24 cellular contexts compared by ENCODE assay signal in genomic region chr5:62281411-62281810, GRCh38.
"Had no signal": no experiment of that assay in that cellular context is flagged by ENCODE, and none has a peak within 500 bp of the region (broad histone marks: within the 10 kb centered on the region; RNA-seq: fewer than 3 reads in every experiment).

No MANE protein-coding gene starts in this region.

- H3K27me3 Mint-ChIP-seq: activated CD4-positive, alpha-beta memory T cell treated with anti-CD3 and anti-CD28 coated beads for 36 hours; activated CD4-positive, alpha-beta T cell treated with anti-CD3 and anti-CD28 coated beads, Interleukin-2, amount 10 ng/mL, durations not matched to agents 7 days and 5 days; activated naive CD8-positive, alpha-beta T cell treated with anti-CD3 and anti-CD28 coated beads, Interleukin-2, amount 10 ng/mL, durations not matched to agents 7 days and 5 days had no signal

- DNase-seq: activated CD4-positive, alpha-beta memory T cell treated with anti-CD3 and anti-CD28 coated beads for 36 hours; activated CD4-positive, alpha-beta T cell treated with anti-CD3 and anti-CD28 coated beads, Interleukin-2, amount 10 ng/mL, durations not matched to agents 7 days and 5 days; activated CD4-positive, CD25-positive, alpha-beta regulatory T cell; activated CD8-positive, alpha-beta memory T cell treated with anti-CD3 and anti-CD28 coated beads for 24 hours; activated naive CD4-positive, alpha-beta T cell treated with anti-CD3 and anti-CD28 coated beads, Interleukin-2, amount 50 U/mL, for 16 hours; activated naive CD8-positive, alpha-beta T cell treated with anti-CD3 and anti-CD28 coated beads, Interleukin-2, amount 10 ng/mL, durations not matched to agents 7 days and 5 days; activated T-cell treated with anti-CD3 and anti-CD28 coated beads, Interleukin-2, amount 50 U/mL, for 48 hours; adrenal gland; anterior cingulate cortex; central memory CD4-positive, alpha-beta T cell; MM.1S; NCI-H1105; NCI-H1436; NCI-H1694 treated with DMSO at 0.1 percent for 48 hours; NCI-H2029 treated with DMSO at 0.1 percent for 48 hours; NCI-H510A treated with DMSO at 0.1 percent for 48 hours; NCI-H69; PC-3; SIG-M5; T-helper 17 cell; T-helper 9 cell had no signal

- FAIRE-seq: RCC 7860 had no signal

- H3K9me3 ChIP-seq: adrenal gland had no signal

- H3K9me3 Mint-ChIP-seq: activated CD4-positive, alpha-beta memory T cell treated with anti-CD3 and anti-CD28 coated beads for 36 hours had no signal

- H3K4me1 ChIP-seq: adrenal gland had no signal

- H3K27me3 ChIP-seq: adrenal gland had no signal

- H3K4me2 ChIP-seq: KMS-11 had no signal

- H3K27ac ChIP-seq: adrenal gland, KMS-11, VCaP had no signal

- H3K36me3 ChIP-seq: adrenal gland had no signal

- H3K9ac ChIP-seq: KMS-11 had no signal

- H3K4me3 ChIP-seq: adrenal gland had no signal

- H3K27ac Mint-ChIP-seq: activated CD4-positive, alpha-beta memory T cell treated with anti-CD3 and anti-CD28 coated beads for 36 hours; activated CD4-positive, alpha-beta T cell treated with anti-CD3 and anti-CD28 coated beads, Interleukin-2, amount 10 ng/mL, durations not matched to agents 7 days and 5 days; activated naive CD8-positive, alpha-beta T cell treated with anti-CD3 and anti-CD28 coated beads, Interleukin-2, amount 10 ng/mL, durations not matched to agents 7 days and 5 days; T-helper 17 cell had no signal

- H3K4me3 Mint-ChIP-seq: activated CD4-positive, alpha-beta memory T cell treated with anti-CD3 and anti-CD28 coated beads for 36 hours; activated CD4-positive, alpha-beta T cell treated with anti-CD3 and anti-CD28 coated beads, Interleukin-2, amount 10 ng/mL, durations not matched to agents 7 days and 5 days; activated naive CD8-positive, alpha-beta T cell treated with anti-CD3 and anti-CD28 coated beads, Interleukin-2, amount 10 ng/mL, durations not matched to agents 7 days and 5 days; T-helper 17 cell had no signal

- ATAC-seq: PC-3, T-helper 17 cell had no signal
